Comparison of ENCODE assay signal across 12 cellular contexts in the genomic region with DNA sequence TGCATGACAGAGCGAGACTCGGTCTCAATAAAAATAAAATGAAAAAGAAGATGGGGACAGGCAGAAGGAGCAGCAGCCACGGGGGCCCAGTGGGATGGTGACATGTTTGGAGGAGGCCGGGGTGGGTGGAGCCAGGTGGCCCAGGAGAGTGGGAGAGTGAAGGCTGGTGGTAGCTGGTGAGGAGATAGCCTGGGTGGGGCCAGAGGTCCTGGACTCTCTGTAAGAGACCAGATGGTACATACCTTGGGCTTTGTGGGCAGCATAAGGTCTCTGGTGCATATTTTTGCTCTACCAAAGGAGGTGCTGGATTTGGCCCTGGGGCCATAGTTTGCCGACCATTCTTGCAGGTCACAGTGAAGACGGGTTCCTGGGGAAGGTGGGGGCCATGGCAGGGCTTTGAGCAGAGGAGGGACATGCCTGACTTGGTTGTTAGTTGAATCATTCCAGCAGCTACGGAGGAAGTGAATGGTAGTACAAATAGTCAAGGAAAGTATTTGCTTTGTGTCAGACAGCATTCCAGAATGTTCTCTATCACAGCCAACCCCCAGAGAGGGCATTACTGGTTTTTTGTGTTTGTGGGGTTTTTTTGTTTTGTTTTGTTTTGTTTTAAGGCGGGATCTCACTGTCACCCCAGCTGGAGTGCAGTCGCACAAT.
A peak's percentile ranks its signal among the peaks of the same experiment; 100 is the strongest.
DNase-seq lines count a peak whose midpoint lies in the region; ATAC-seq and TF ChIP-seq lines count a peak whose summit lies in the region.
"Had no signal": no experiment of that assay in that cellular context is flagged by ENCODE, and none has a peak within 500 bp of the region (broad histone marks: within the 10 kb centered on the region; RNA-seq: fewer than 3 reads in every experiment).

No MANE protein-coding gene starts in this region.

- H3K27ac Mint-ChIP-seq in CD8-positive, alpha-beta T cell = peak overlapping the region; percentile 87
- H3K27ac Mint-ChIP-seq in T-helper 17 cell = peak overlapping the region; percentile 68

- H3K9me3 Mint-ChIP-seq in CD8-positive, alpha-beta T cell = no peaks in the 10 kb centered on the region

- no peak overlapping the region for H3K4me3 Mint-ChIP-seq in CD8-positive, alpha-beta T cell
- peak overlapping the region; percentile 69 for H3K4me3 Mint-ChIP-seq in T-helper 17 cell

- H3K9me3 ChIP-seq in CD8-positive, alpha-beta T cell (ENCODE audit: low read length) = no peaks in the 10 kb centered on the region
- H3K9me3 ChIP-seq in T-helper 17 cell (ENCODE audit: control insufficient read depth, low read length, poor library complexity, severe bottlenecking) (no peaks in the 10 kb centered on the region), osteoblast (ENCODE audit: low read depth, low read length) (no peaks in the 10 kb centered on the region)
- H3K9me3 ChIP-seq: left ventricle myocardium inferior, SJCRH30 had no signal

- no peaks in the 10 kb centered on the region for H3K4me1 ChIP-seq in CD8-positive, alpha-beta T cell (ENCODE audit: insufficient read depth, low read length)
- H3K4me1 ChIP-seq in osteoblast (ENCODE audit: insufficient read depth, low read length) = peaks cover 18% of the 10 kb centered on the region
- H3K4me1 ChIP-seq: left ventricle myocardium inferior, SJCRH30 had no signal

- H3K4me1 Mint-ChIP-seq in CD8-positive, alpha-beta T cell (ENCODE audit: low read depth) = peaks cover 39% of the 10 kb centered on the region
- H3K4me1 Mint-ChIP-seq in T-helper 17 cell = peaks cover 28% of the 10 kb centered on the region

- H4K20me1 ChIP-seq in osteoblast (ENCODE audit: insufficient read depth, low read length) = peaks cover 55% of the 10 kb centered on the region

- POLR2A ChIA-PET in CD8-positive, alpha-beta T cell (lab: Charles Lee) = no interaction called here

- DNase-seq in CD8-positive, alpha-beta T cell = no peak
- no peak for DNase-seq in T-helper 17 cell
- DNase-seq in dermis blood vessel endothelial cell = peak; percentile 26
- DNase-seq in osteoblast (ENCODE audit: insufficient read length, low spot score, missing footprints) = peak; percentile 92
- DNase-seq in HK-2 (ENCODE audit: unreplicated experiment) = no peak
- no peak for DNase-seq in D341Med (ENCODE audit: low spot score)
- no peak for DNase-seq in nucleus accumbens (lab: John Stamatoyannopoulos, UW)
- no peak for DNase-seq in stimulated activated naive CD4-positive, alpha-beta T cell treated with Interleukin-2 at 50 U/mL for 16 hours (lab: John Stamatoyannopoulos, UW)
- DNase-seq: activated gamma-delta T cell; left ventricle myocardium inferior; SJCRH30; stimulated activated CD4-positive, alpha-beta T cell treated with anti-CD3 and anti-CD28 coated beads, Interleukin-2, amount 100 ng/mL, for 24 hours had no signal

- H3K79me2 ChIP-seq in osteoblast (ENCODE audit: insufficient read depth, low read length) = peaks cover 77% of the 10 kb centered on the region

- peaks cover 22% of the 10 kb centered on the region for H3K36me3 ChIP-seq in CD8-positive, alpha-beta T cell (ENCODE audit: insufficient read depth, low read length)
- no peaks in the 10 kb centered on the region for H3K36me3 ChIP-seq in osteoblast (ENCODE audit: insufficient read depth, low read length)
- H3K36me3 ChIP-seq: SJCRH30 had no signal

- TF ChIP-seq CTCF in CD8-positive, alpha-beta T cell (IDR thresholded peaks at IDR 0.05) = no peak
- no peak for TF ChIP-seq CTCF in osteoblast (IDR thresholded peaks at IDR 0.05; ENCODE audit: extremely low read depth, low read depth, low read length)

- no peak overlapping the region for H3K27ac ChIP-seq in CD8-positive, alpha-beta T cell (ENCODE audit: low read depth, low read length)
- H3K27ac ChIP-seq in osteoblast (ENCODE audit: low read depth, low read length) = no peak overlapping the region
- H3K27ac ChIP-seq: left ventricle myocardium inferior, SJCRH30 had no signal

- no peak overlapping the region for H3K4me3 ChIP-seq in CD8-positive, alpha-beta T cell (ENCODE audit: low read depth, low read length)
- no peak overlapping the region for H3K4me3 ChIP-seq in osteoblast (ENCODE audit: insufficient read depth, low read length)
- H3K4me3 ChIP-seq: left ventricle myocardium inferior, SJCRH30 had no signal

- H2AFZ ChIP-seq in osteoblast (ENCODE audit: low read length) = no peak overlapping the region

- no peak for ATAC-seq in CD8-positive, alpha-beta T cell
- no peak for ATAC-seq in T-helper 17 cell

- H3K27me3 Mint-ChIP-seq in CD8-positive, alpha-beta T cell (ENCODE audit: low read depth) = no peaks in the 10 kb centered on the region
- H3K27me3 Mint-ChIP-seq in T-helper 17 cell = no peaks in the 10 kb centered on the region

- intact Hi-C loops in CD8-positive, alpha-beta T cell (cut with DNase I, micrococcal nuclease) = no loop called here

- H3K4me2 ChIP-seq in osteoblast (ENCODE audit: insufficient read depth, low read length) = no peak overlapping the region

- no peaks in the 10 kb centered on the region for H3K27me3 ChIP-seq in CD8-positive, alpha-beta T cell (ENCODE audit: insufficient read depth, low read length)
- H3K27me3 ChIP-seq in osteoblast (ENCODE audit: insufficient read depth, low read length) = no peaks in the 10 kb centered on the region
- H3K27me3 ChIP-seq: SJCRH30 had no signal

- CTCF ChIA-PET in CD8-positive, alpha-beta T cell (lab: Charles Lee) = no interaction called here

- H3K36me3 Mint-ChIP-seq in CD8-positive, alpha-beta T cell = peaks cover 64% of the 10 kb centered on the region
- peaks cover 9% of the 10 kb centered on the region for H3K36me3 Mint-ChIP-seq in T-helper 17 cell (ENCODE audit: low read depth)

Comparison
In these comparisons a context has a peak if more than half of its experiments do, and no peak if none do; other contexts are left out.
1. DNase-seq: peak in dermis blood vessel endothelial cell (single experiment) and osteoblast (single experiment); none in CD8-positive, alpha-beta T cell (0 of 7), T-helper 17 cell (0 of 3), HK-2 (single experiment), D341Med (single experiment), nucleus accumbens (0 of 56) and stimulated activated naive CD4-positive, alpha-beta T cell treated with Interleukin-2 at 50 U/mL for 16 hours (single experiment).